21 cellular contexts compared by ENCODE assay signal in the genomic region with DNA sequence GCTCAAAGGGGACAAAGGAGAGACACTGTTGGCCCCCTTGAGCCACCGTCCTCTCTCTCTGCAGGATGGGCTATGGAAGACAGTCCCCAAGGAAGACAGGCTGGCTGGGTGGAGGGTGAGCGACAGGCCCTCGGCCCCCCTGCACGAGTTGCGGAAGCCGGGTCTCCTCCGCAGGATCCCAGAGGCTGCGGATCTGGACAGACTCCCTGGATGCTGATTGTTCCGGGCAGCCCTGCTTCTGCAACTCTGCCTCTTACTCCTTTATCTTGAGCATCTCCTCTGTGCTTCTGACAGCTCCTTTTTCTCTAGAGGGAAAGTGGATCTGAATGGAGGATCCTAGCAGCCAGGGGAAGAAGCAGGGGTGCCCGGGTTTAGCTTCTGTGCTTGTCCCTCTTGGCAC.
DNase-seq lines count a peak whose midpoint lies in the region; ATAC-seq and TF ChIP-seq lines count a peak whose summit lies in the region.
"Had no signal": no experiment of that assay in that cellular context is flagged by ENCODE, and none has a peak within 500 bp of the region (broad histone marks: within the 10 kb centered on the region; RNA-seq: fewer than 3 reads in every experiment).

No MANE protein-coding gene starts in this region.

- no peak overlapping the region for H2BK5ac ChIP-seq in neuronal stem cell (ENCODE audit: low read length)

- no peak overlapping the region for H3K14ac ChIP-seq in neuronal stem cell (ENCODE audit: low read length)

- no peak overlapping the region for H2BK15ac ChIP-seq in neuronal stem cell (ENCODE audit: low read length)

- no peak for ATAC-seq in HG03469 (IDR thresholded peaks at IDR 0.05; ENCODE audit: unreplicated experiment)
- ATAC-seq: HepG2, K562, Right ventricle myocardium inferior had no signal

- no peak overlapping the region for H2AK5ac ChIP-seq in neuronal stem cell (ENCODE audit: low read depth, low read length)

- H3K4me1 ChIP-seq in endodermal cell (ENCODE audit: control insufficient read depth, insufficient read depth, low read length) (no peaks in the 10 kb centered on the region), neuronal stem cell (ENCODE audit: control insufficient read depth in 2 of 2, insufficient read depth in 1 of 2, low read depth in 1 of 2, low read length in 2 of 2) (peaks cover 0 to 5% of the 10 kb centered on the region in 2 donors)

- peak overlapping the region; percentile 25 for H3K18ac ChIP-seq in neuronal stem cell (ENCODE audit: low read length)

- no peaks in the 10 kb centered on the region for H3K79me1 ChIP-seq in neuronal stem cell (ENCODE audit: low read depth, low read length)

- H2BK12ac ChIP-seq in neuronal stem cell (ENCODE audit: low read length): no peak overlapping the region

- H2AFZ ChIP-seq in neuronal stem cell (ENCODE audit: low read length): peak overlapping the region; percentile 83

- no peak overlapping the region for H3K4me3 Mint-ChIP-seq in endodermal cell
- H3K4me3 Mint-ChIP-seq: CD8-positive, alpha-beta memory T cell had no signal

- no peak overlapping the region for H3K9ac ChIP-seq in endodermal cell (ENCODE audit: extremely low read depth, low read length, poor library complexity, severe bottlenecking)
- no peak overlapping the region for H3K9ac ChIP-seq in neuronal stem cell (ENCODE audit: low read depth, low read length, poor library complexity)

- H4K8ac ChIP-seq in neuronal stem cell (ENCODE audit: low read depth, low read length): no peak overlapping the region

- no peaks in the 10 kb centered on the region for H3K4me1 Mint-ChIP-seq in endodermal cell
- H3K4me1 Mint-ChIP-seq: CD8-positive, alpha-beta memory T cell had no signal

- H3K27ac Mint-ChIP-seq in endodermal cell: no peak overlapping the region
- H3K27ac Mint-ChIP-seq: CD8-positive, alpha-beta memory T cell had no signal

- no peak overlapping the region for H3K4me3 ChIP-seq in endodermal cell (ENCODE audit: low read length)
- H3K4me3 ChIP-seq in neuronal stem cell (ENCODE audit: low read length in 2 of 2): no peak overlapping the region
- H3K4me3 ChIP-seq: K562, MG63 had no signal

- H3K27me3 Mint-ChIP-seq in endodermal cell (ENCODE audit: insufficient read depth): peaks cover 4% of the 10 kb centered on the region

- peak overlapping the region; percentile 68 for H3K27ac ChIP-seq in endodermal cell (ENCODE audit: low read depth, low read length)
- H3K27ac ChIP-seq in neuronal stem cell (replicated peaks; ENCODE audit: low read length): no peak overlapping the region
- H3K27ac ChIP-seq: C4-2B, HL-60 had no signal

- H3K23ac ChIP-seq in neuronal stem cell (ENCODE audit: low read depth, low read length, poor library complexity): no peak overlapping the region

- no peaks in the 10 kb centered on the region for H3K9me3 Mint-ChIP-seq in endodermal cell
- H3K9me3 Mint-ChIP-seq: CD8-positive, alpha-beta memory T cell had no signal

- no peaks in the 10 kb centered on the region for H3K27me3 ChIP-seq in endodermal cell (ENCODE audit: control insufficient read depth, insufficient read depth, low read length, poor library complexity, severe bottlenecking)
- no peaks in the 10 kb centered on the region for H3K27me3 ChIP-seq in neuronal stem cell (ENCODE audit: control insufficient read depth in 3 of 3, insufficient read depth in 3 of 3, low read depth in 1 of 3, low read length in 3 of 3)
- H3K27me3 ChIP-seq: MG63 had no signal

- no peak overlapping the region for H2BK120ac ChIP-seq in neuronal stem cell (ENCODE audit: low read depth, low read length)

- H3K36me3 Mint-ChIP-seq in endodermal cell (ENCODE audit: low read depth): no peaks in the 10 kb centered on the region
- H3K36me3 Mint-ChIP-seq: CD8-positive, alpha-beta memory T cell had no signal

- no peak for TF ChIP-seq CTCF in endodermal cell (conservative IDR thresholded peaks at IDR 0.05)

- H4K91ac ChIP-seq in neuronal stem cell (ENCODE audit: low read depth, low read length, poor library complexity): no peak overlapping the region

- H3K36me3 ChIP-seq in endodermal cell (ENCODE audit: control insufficient read depth, insufficient read depth, low read length) (no peaks in the 10 kb centered on the region), neuronal stem cell (replicated peaks in 1 of 2; ENCODE audit: control insufficient read depth in 2 of 2, insufficient read depth in 2 of 2, low read length in 2 of 2) (no peaks in the 10 kb centered on the region)
- H3K36me3 ChIP-seq: MG63 had no signal

- WGBS in endodermal cell (ENCODE audit: insufficient coverage in 1 of 2, insufficient read length in 1 of 2), 2 experiments: 78 to 87% methylated on average over 6 to 10 of the region's 10 CpGs
- no CpG with 5 or more reads among the region's 10 CpGs for WGBS in neuronal stem cell (ENCODE audit: extremely low coverage in 2 of 2, insufficient read length in 2 of 2, insufficient replicate concordance in 1 of 2), 2 donors

- H3K4me2 ChIP-seq in neuronal stem cell (ENCODE audit: insufficient read depth, low read length, poor library complexity, severe bottlenecking): no peak overlapping the region

- DNase-seq in NCI-H1092 treated with DMSO at 0.1 percent for 48 hours (lab: John Stamatoyannopoulos, UW) (peak; percentile 94), NCI-H1092 (lab: John Stamatoyannopoulos, UW) (no peak), NCI-H69 (lab: John Stamatoyannopoulos, UW) (peak; percentile 63), endodermal cell (no peak), neuronal stem cell (ENCODE audit: low spot score) (no peak), AG20443 (ENCODE audit: low spot score) (no peak)
- DNase-seq: 8988T; AML-193; Calu3; CD8-positive, alpha-beta memory T cell; GDM1; MG63; NCI-H2029 treated with DMSO at 0.1 percent for 48 hours; NCI-H524 treated with DMSO at 0.1 percent for 48 hours; OCI-M1 had no signal

- H3K9me3 ChIP-seq in endodermal cell (ENCODE audit: control insufficient read depth, low read length): no peaks in the 10 kb centered on the region
- H3K9me3 ChIP-seq in neuronal stem cell (replicated peaks in 1 of 2; ENCODE audit: control insufficient read depth in 2 of 2, insufficient read depth in 1 of 2, low read depth in 1 of 2, low read length in 2 of 2): no peaks in the 10 kb centered on the region
- H3K9me3 ChIP-seq: MG63 had no signal

- H3K4ac ChIP-seq in neuronal stem cell (ENCODE audit: low read length): no peak overlapping the region

Comparison
In these comparisons a context has a peak if more than half of its experiments do, and no peak if none do; other contexts are left out.
1. DNase-seq: peak in NCI-H1092 treated with DMSO at 0.1 percent for 48 hours (single experiment) and NCI-H69 (single experiment); none in NCI-H1092 (single experiment), endodermal cell (single experiment), neuronal stem cell (single experiment) and AG20443 (single experiment).